Comparison of ENCODE assay signal across 20 cellular contexts in the genomic region with DNA sequence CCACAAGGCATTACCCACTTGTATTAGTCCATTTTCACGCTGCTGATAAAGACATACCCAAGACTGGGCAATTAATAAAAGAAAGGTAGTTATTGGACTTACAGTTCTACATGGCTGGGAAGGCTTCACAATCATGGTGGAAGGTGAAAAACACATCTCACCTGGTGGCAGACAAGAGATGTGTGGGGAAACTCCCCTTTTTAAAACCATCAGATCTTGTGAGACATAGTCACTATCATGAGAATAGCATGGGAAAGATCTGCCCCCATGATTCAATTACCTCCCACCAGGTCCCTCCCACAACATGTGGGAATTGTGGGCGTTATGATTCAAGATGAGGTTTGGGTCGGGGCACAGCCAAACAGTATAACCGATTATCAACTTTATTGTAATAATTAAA.
"Had no signal": no experiment of that assay in that cellular context is flagged by ENCODE, and none has a peak within 500 bp of the region (broad histone marks: within the 10 kb centered on the region; RNA-seq: fewer than 3 reads in every experiment).

No MANE protein-coding gene starts in this region.

- H3K36me3 Mint-ChIP-seq: stimulated activated naive B cell treated with anti-CD40 and anti-IgM and Interleukin-4, amounts not matched to agents 10 μg/mL and 1 μg/mL and 100 μg/mL, for 72 hours had no signal

- DNase-seq: cerebellar nuclear complex; effector memory CD8-positive, alpha-beta T cell; esophagus squamous epithelium; foreskin fibroblast; heart left ventricle; hippocampal formation; left colon; left ventricle myocardium superior; mesenchymal stem cell; midbrain; occipital lobe; pancreas; right cardiac atrium; small intestine; stimulated activated naive B cell treated with anti-CD40 and anti-IgM and Interleukin-4, amounts not matched to agents 10 μg/mL and 1 μg/mL and 100 μg/mL, for 72 hours; trophoblast cell had no signal

- H3K27ac Mint-ChIP-seq: dendritic cell treated with granulocyte-macrophage colony-stimulating factor and Interleukin-4, amounts not matched to agents 40 ng/mL and 50 ng/mL, for 4 days; effector memory CD8-positive, alpha-beta T cell; natural killer cell treated with Interleukin-12 subunit alpha and Interleukin-12 subunit beta and Interleukin-15 and Interleukin-18, amount 100 ng/mL, for 72 hours; progenitor cell of endocrine pancreas; stimulated activated naive B cell treated with anti-CD40 and anti-IgM and Interleukin-4, amounts not matched to agents 10 μg/mL and 1 μg/mL and 100 μg/mL, for 72 hours had no signal

- H3K4me3 Mint-ChIP-seq: dendritic cell treated with granulocyte-macrophage colony-stimulating factor and Interleukin-4, amounts not matched to agents 40 ng/mL and 50 ng/mL, for 4 days; effector memory CD8-positive, alpha-beta T cell; natural killer cell treated with Interleukin-12 subunit alpha and Interleukin-12 subunit beta and Interleukin-15 and Interleukin-18, amount 100 ng/mL, for 72 hours; stimulated activated naive B cell treated with anti-CD40 and anti-IgM and Interleukin-4, amounts not matched to agents 10 μg/mL and 1 μg/mL and 100 μg/mL, for 72 hours had no signal

- H3K4me1 Mint-ChIP-seq: stimulated activated naive B cell treated with anti-CD40 and anti-IgM and Interleukin-4, amounts not matched to agents 10 μg/mL and 1 μg/mL and 100 μg/mL, for 72 hours had no signal

- ATAC-seq: effector memory CD8-positive, alpha-beta T cell; gastroesophageal sphincter; heart left ventricle; left colon; left ventricle myocardium superior; natural killer cell treated with Interleukin-12 subunit alpha and Interleukin-12 subunit beta and Interleukin-15 and Interleukin-18, amount 100 ng/mL, for 72 hours; pancreas; right cardiac atrium; stimulated activated naive B cell treated with anti-CD40 and anti-IgM and Interleukin-4, amounts not matched to agents 10 μg/mL and 1 μg/mL and 100 μg/mL, for 72 hours had no signal

- H3K27me3 Mint-ChIP-seq: dendritic cell treated with granulocyte-macrophage colony-stimulating factor and Interleukin-4, amounts not matched to agents 40 ng/mL and 50 ng/mL, for 4 days; effector memory CD8-positive, alpha-beta T cell; natural killer cell treated with Interleukin-12 subunit alpha and Interleukin-12 subunit beta and Interleukin-15 and Interleukin-18, amount 100 ng/mL, for 72 hours; progenitor cell of endocrine pancreas had no signal
